7 cellular contexts compared by ENCODE assay signal in the genomic region with DNA sequence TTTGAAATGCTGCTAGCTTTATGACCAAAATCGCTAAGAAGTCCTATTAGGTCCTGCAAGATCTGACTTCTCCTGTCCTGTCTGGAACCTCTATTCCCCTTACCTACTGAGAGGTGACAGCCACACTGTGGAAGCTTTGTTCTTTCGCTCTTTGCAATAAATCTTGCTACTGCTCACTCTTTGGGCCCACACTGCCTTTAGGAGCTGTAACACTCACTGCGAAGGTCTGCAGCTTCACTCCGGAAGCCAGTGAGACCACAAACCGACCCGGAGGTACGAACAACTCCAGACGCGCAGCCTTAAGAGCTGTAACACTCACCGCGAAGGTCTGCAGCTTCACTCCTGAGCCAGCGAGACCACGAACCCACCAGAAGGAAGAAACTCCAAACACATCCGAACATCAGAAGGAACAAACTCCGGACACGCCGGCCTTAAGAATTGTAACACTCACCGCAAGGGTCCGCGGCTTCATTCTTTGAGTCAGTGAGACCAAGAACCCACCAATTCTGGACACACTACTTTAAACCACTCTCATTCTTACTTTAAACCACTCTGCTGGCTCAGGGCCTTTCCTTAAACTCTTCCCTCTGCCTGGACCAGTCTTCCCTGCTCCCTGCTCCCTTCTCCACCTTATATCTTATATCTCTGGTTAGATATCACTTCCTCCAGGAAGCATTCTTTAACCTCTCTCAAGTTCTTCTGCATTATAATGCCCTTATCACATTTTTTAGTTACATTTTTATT. TPM values are rescaled to one million over a fixed set of nuclear protein-coding genes. Genes with fewer than 3 reads are reported as not detected.
DNase-seq lines count a peak whose midpoint lies in the region; ATAC-seq and TF ChIP-seq lines count a peak whose summit lies in the region.
"Not testable (repeated sequence)": the region's sequence is repeated elsewhere in the genome, so short reads cannot be mapped to it uniquely, and the experiment has no call there.

No MANE protein-coding gene starts in this region.

- not testable (repeated sequence) for H3K36me3 Mint-ChIP-seq in activated CD4-positive, alpha-beta T cell treated with anti-CD3 and anti-CD28 coated beads, Interleukin-2, amount 10 ng/mL, durations not matched to agents 7 days and 5 days (ENCODE audit: low read depth); activated T-cell treated with anti-CD3 and anti-CD28 coated beads, Interleukin-2, amount 50 U/mL, for 4 hours (ENCODE audit: insufficient read depth); activated naive CD8-positive, alpha-beta T cell treated with anti-CD3 and anti-CD28 coated beads, Interleukin-2, amount 10 ng/mL, durations not matched to agents 7 days and 5 days; naive B cell

- H3K4me1 ChIP-seq in Peyer's patch = not testable (repeated sequence)

- not testable (repeated sequence) for H3K27ac Mint-ChIP-seq in activated CD4-positive, alpha-beta T cell treated with anti-CD3 and anti-CD28 coated beads, Interleukin-2, amount 10 ng/mL, durations not matched to agents 7 days and 5 days; naive B cell
- H3K27ac Mint-ChIP-seq in activated naive CD8-positive, alpha-beta T cell treated with anti-CD3 and anti-CD28 coated beads, Interleukin-2, amount 10 ng/mL, durations not matched to agents 7 days and 5 days = peak overlapping the region; percentile 27

- TF ChIP-seq CTCF in Peyer's patch (IDR thresholded peaks at IDR 0.05) = not testable (repeated sequence)

- H3K27ac ChIP-seq in Peyer's patch = not testable (repeated sequence)

- not testable (repeated sequence) for TF ChIP-seq POLR2A in Peyer's patch (IDR thresholded peaks at IDR 0.05)

- H3K4me3 ChIP-seq in Peyer's patch = not testable (repeated sequence)

- CTCF ChIA-PET in activated CD4-positive, alpha-beta T cell treated with anti-CD3 and anti-CD28 coated beads, Interleukin-2, amount 10 ng/mL, durations not matched to agents 7 days and 5 days (lab: Charles Lee) = not testable (repeated sequence)

- POLR2A ChIA-PET in activated CD4-positive, alpha-beta T cell treated with anti-CD3 and anti-CD28 coated beads, Interleukin-2, amount 10 ng/mL, durations not matched to agents 7 days and 5 days (lab: Charles Lee); activated naive CD8-positive, alpha-beta T cell treated with anti-CD3 and anti-CD28 coated beads, Interleukin-2, amount 10 ng/mL, durations not matched to agents 7 days and 5 days (lab: Charles Lee): not testable (repeated sequence)

- H3K27me3 Mint-ChIP-seq in activated CD4-positive, alpha-beta T cell treated with anti-CD3 and anti-CD28 coated beads, Interleukin-2, amount 10 ng/mL, durations not matched to agents 7 days and 5 days; activated T-cell treated with anti-CD3 and anti-CD28 coated beads, Interleukin-2, amount 50 U/mL, for 4 hours (ENCODE audit: low read depth); activated naive CD8-positive, alpha-beta T cell treated with anti-CD3 and anti-CD28 coated beads, Interleukin-2, amount 10 ng/mL, durations not matched to agents 7 days and 5 days: not testable (repeated sequence)
- H3K27me3 Mint-ChIP-seq in naive B cell = peaks cover 10 to 20% (median 13%) of the 10 kb centered on the region in 3 donors

- H3K4me1 Mint-ChIP-seq in activated CD4-positive, alpha-beta T cell treated with anti-CD3 and anti-CD28 coated beads, Interleukin-2, amount 10 ng/mL, durations not matched to agents 7 days and 5 days; naive B cell: not testable (repeated sequence)
- H3K4me1 Mint-ChIP-seq in activated T-cell treated with anti-CD3 and anti-CD28 coated beads, Interleukin-2, amount 50 U/mL, for 4 hours (ENCODE audit: low read depth) = peaks cover 23% of the 10 kb centered on the region
- peaks cover 11% of the 10 kb centered on the region for H3K4me1 Mint-ChIP-seq in activated naive CD8-positive, alpha-beta T cell treated with anti-CD3 and anti-CD28 coated beads, Interleukin-2, amount 10 ng/mL, durations not matched to agents 7 days and 5 days

- peak overlapping the region; percentile 19 for H3K4me3 Mint-ChIP-seq in activated CD4-positive, alpha-beta T cell treated with anti-CD3 and anti-CD28 coated beads, Interleukin-2, amount 10 ng/mL, durations not matched to agents 7 days and 5 days
- H3K4me3 Mint-ChIP-seq in activated T-cell treated with anti-CD3 and anti-CD28 coated beads, Interleukin-2, amount 50 U/mL, for 4 hours = peak overlapping the region; percentile 46
- H3K4me3 Mint-ChIP-seq in activated naive CD8-positive, alpha-beta T cell treated with anti-CD3 and anti-CD28 coated beads, Interleukin-2, amount 10 ng/mL, durations not matched to agents 7 days and 5 days = peak overlapping the region; percentile 55
- peak overlapping the region in 7 of 8 donors; percentile 6 to 71 (median 48) for H3K4me3 Mint-ChIP-seq in naive B cell

- H3K9me3 ChIP-seq in Peyer's patch = not testable (repeated sequence)

- not testable (repeated sequence) for H3K27me3 ChIP-seq in Peyer's patch

- peak in 2 of 3 donors; percentile 16 to 52 for DNase-seq in Peyer's patch
- peak; percentile 16 for DNase-seq in activated CD4-positive, alpha-beta T cell treated with anti-CD3 and anti-CD28 coated beads, Interleukin-2, amount 10 ng/mL, durations not matched to agents 7 days and 5 days
- not testable (repeated sequence) for DNase-seq in activated T-cell treated with anti-CD3 and anti-CD28 coated beads, Interleukin-2, amount 50 U/mL, for 4 hours; naive B cell
- peak; percentile 38 for DNase-seq in activated naive CD8-positive, alpha-beta T cell treated with anti-CD3 and anti-CD28 coated beads, Interleukin-2, amount 10 ng/mL, durations not matched to agents 7 days and 5 days
- DNase-seq in stimulated activated CD8-positive, alpha-beta memory T cell treated with anti-CD3 and anti-CD28 coated beads, Interleukin-7, amount 100 ng/mL, for 48 hours (ENCODE audit: extremely low read depth in 1 of 2, low read depth in 1 of 2) = peak; percentile 2 to 6

- not testable (repeated sequence) for H3K9me3 Mint-ChIP-seq in activated CD4-positive, alpha-beta T cell treated with anti-CD3 and anti-CD28 coated beads, Interleukin-2, amount 10 ng/mL, durations not matched to agents 7 days and 5 days; activated T-cell treated with anti-CD3 and anti-CD28 coated beads, Interleukin-2, amount 50 U/mL, for 4 hours; activated naive CD8-positive, alpha-beta T cell treated with anti-CD3 and anti-CD28 coated beads, Interleukin-2, amount 10 ng/mL, durations not matched to agents 7 days and 5 days; naive B cell

- not testable (repeated sequence) for H3K36me3 ChIP-seq in Peyer's patch

- peak; percentile 73 for ATAC-seq in GM19438 (IDR thresholded peaks at IDR 0.05; ENCODE audit: low read depth, unreplicated experiment)
- peak in 1 of 2 donors; percentile 25 for ATAC-seq in activated T-cell treated with anti-CD3 and anti-CD28 coated beads, Interleukin-2, amount 50 U/mL, for 4 hours
- not testable (repeated sequence) for ATAC-seq in activated naive CD8-positive, alpha-beta T cell treated with anti-CD3 and anti-CD28 coated beads, Interleukin-2, amount 10 ng/mL, durations not matched to agents 7 days and 5 days (ENCODE audit: low read depth); naive B cell (ENCODE audit: low read depth in 2 of 2)

RNA-seq across cellular contexts. Expression of gene ARSJ, which starts 25.2 kb away (rescaled TPM):
- 1 to 10 TPM; 1.0 to 3.3 (median 1.4) TPM for total RNA-seq in Peyer's patch
- not detected for total RNA-seq in activated CD4-positive, alpha-beta T cell treated with anti-CD3 and anti-CD28 coated beads, Interleukin-2, amount 10 ng/mL, durations not matched to agents 7 days and 5 days
- total RNA-seq in activated T-cell treated with anti-CD3 and anti-CD28 coated beads, Interleukin-2, amount 50 U/mL, for 4 hours = under 1 TPM in 2 of 3 donors, not detected in 1; 0.13 to 0.18 TPM
- under 1 TPM in 1 of 2 experiments, not detected in 1; 0.23 TPM for total RNA-seq in activated naive CD8-positive, alpha-beta T cell treated with anti-CD3 and anti-CD28 coated beads, Interleukin-2, amount 10 ng/mL, durations not matched to agents 7 days and 5 days
- not detected for polyA plus RNA-seq in naive B cell (ENCODE audit: low read depth in 6 of 6)
